In genomic region chr1:177432897-177433296, GRCh38 we compare ENCODE assay signal across 10 cellular contexts.
DNase-seq lines count a peak whose midpoint lies in the region; ATAC-seq, FAIRE-seq and TF ChIP-seq lines count a peak whose summit lies in the region.
"Had no signal": no experiment of that assay in that cellular context is flagged by ENCODE, and none has a peak within 500 bp of the region (broad histone marks: within the 10 kb centered on the region; RNA-seq: fewer than 3 reads in every experiment).

No MANE protein-coding gene starts in this region.

- H3K4me1 Mint-ChIP-seq in neural progenitor cell, result no peaks in the 10 kb centered on the region
- H3K4me1 Mint-ChIP-seq: activated CD4-positive, alpha-beta T cell treated with anti-CD3 and anti-CD28 coated beads, Interleukin-2, amount 10 ng/mL, durations not matched to agents 24 days and 14 days had no signal

- TF ChIP-seq RAD21 in GM12878 (IDR thresholded peaks at IDR 0.05; ENCODE audit: insufficient read depth, low read depth, low read length), result no peak

- intact Hi-C loops in GM12878 (cut with micrococcal nuclease; ENCODE audit: unreplicated experiment) (loop anchor here (10.0 kb wide), 1 partner anchor 352 kb away; no protein-coding TSS in a partner anchor), adrenal gland (cut with DNase I) (no loop called here), ascending aorta (cut with DNase I) (no loop called here)

- 0% methylated on average over 1 of the region's 1 CpG for WGBS in GM12878 (ENCODE audit: insufficient coverage, insufficient replicate concordance, low lambda C conversion rate, missing lambda C conversion rate)
- WGBS in adrenal gland, 4 donors, result 83 to 96% (median 88%) methylated on average over 1 of the region's 1 CpG

- no peak for TF ChIP-seq EP300 in GM12878 (IDR thresholded peaks at IDR 0.05; ENCODE audit: borderline replicate concordance in 1 of 2, control insufficient read depth in 1 of 2, low read depth in 2 of 2, low read length in 2 of 2)

- H3K36me3 ChIP-seq in GM12878 (ENCODE audit: control insufficient read depth in 2 of 2, insufficient read depth in 2 of 2, low read length in 1 of 2) (no peaks in the 10 kb centered on the region), neural progenitor cell (no peaks in the 10 kb centered on the region), adrenal gland (replicated peaks in 1 of 2) (no peaks in the 10 kb centered on the region), ascending aorta (no peaks in the 10 kb centered on the region)

- no peak overlapping the region for H3K9ac ChIP-seq in GM12878 (ENCODE audit: control insufficient read depth, insufficient read depth, low read length)
- H3K9ac ChIP-seq in neural progenitor cell, result no peak overlapping the region

- TF ChIP-seq CTCF in GM12865 (IDR thresholded peaks at IDR 0.05; ENCODE audit: insufficient read depth, low read depth, low read length, missing control alignments) (peak; percentile 15), GM12878 (IDR thresholded peaks at IDR 0.05 in 2 of 3, conservative IDR thresholded peaks at IDR 0.05 in 1 of 3; ENCODE audit: control insufficient read depth in 2 of 3, extremely low read depth in 1 of 3, insufficient read depth in 1 of 3, low read depth in 3 of 3, low read length in 3 of 3) (no peak), neural progenitor cell (IDR thresholded peaks at IDR 0.05) (peak; percentile 38), GM10266 (IDR thresholded peaks at IDR 0.05; ENCODE audit: control insufficient read depth, insufficient read depth, low read depth, missing control alignments) (no peak), adrenal gland (IDR thresholded peaks at IDR 0.05) (peak in 2 of 6 experiments; percentile 24 to 25), ascending aorta (IDR thresholded peaks at IDR 0.05) (no peak)

- H3K4me1 ChIP-seq in GM12878 (ENCODE audit: control insufficient read depth, insufficient read depth, low read length) (no peaks in the 10 kb centered on the region), neural progenitor cell (no peaks in the 10 kb centered on the region), adrenal gland (replicated peaks in 1 of 2) (no peaks in the 10 kb centered on the region), ascending aorta (no peaks in the 10 kb centered on the region)

- peak; percentile 46 for ATAC-seq in HG03442 (IDR thresholded peaks at IDR 0.05; ENCODE audit: unreplicated experiment)
- ATAC-seq in GM12878, result peak; percentile 66

- no peaks in the 10 kb centered on the region for H3K79me2 ChIP-seq in GM12878 (ENCODE audit: control insufficient read depth, insufficient read depth, low read length)
- H3K79me2 ChIP-seq in neural progenitor cell (ENCODE audit: low read depth), result no peaks in the 10 kb centered on the region

- no peak overlapping the region for H3K27ac Mint-ChIP-seq in neural progenitor cell
- H3K27ac Mint-ChIP-seq: activated CD4-positive, alpha-beta T cell treated with anti-CD3 and anti-CD28 coated beads, Interleukin-2, amount 10 ng/mL, durations not matched to agents 24 days and 14 days had no signal

- no peak for FAIRE-seq in GM12878 (lab: Jason Lieb, UNC)
- FAIRE-seq: colon had no signal

- no peak overlapping the region for H3K4me3 Mint-ChIP-seq in neural progenitor cell
- H3K4me3 Mint-ChIP-seq: activated CD4-positive, alpha-beta T cell treated with anti-CD3 and anti-CD28 coated beads, Interleukin-2, amount 10 ng/mL, durations not matched to agents 24 days and 14 days had no signal

- H3K27me3 ChIP-seq in GM12878 (replicated peaks in 1 of 2; ENCODE audit: control insufficient read depth in 2 of 2, insufficient read depth in 2 of 2, low read length in 1 of 2) (no peaks in the 10 kb centered on the region), neural progenitor cell (no peaks in the 10 kb centered on the region), adrenal gland (no peaks in the 10 kb centered on the region), ascending aorta (no peaks in the 10 kb centered on the region)

- H3F3A ChIP-seq in neural progenitor cell (ENCODE audit: low read depth), result no peaks in the 10 kb centered on the region

- H2AFZ ChIP-seq in GM12878 (ENCODE audit: control insufficient read depth, low read depth, low read length), result no peak overlapping the region
- H2AFZ ChIP-seq in neural progenitor cell (replicated peaks), result no peak overlapping the region

- no peaks in the 10 kb centered on the region for H4K20me1 ChIP-seq in GM12878 (ENCODE audit: control insufficient read depth, insufficient read depth)
- no peaks in the 10 kb centered on the region for H4K20me1 ChIP-seq in neural progenitor cell (ENCODE audit: low read depth)

- in situ Hi-C loops in GM12878 (cut with MboI), result no loop called here

- SMC1A ChIA-PET in GM12878 (lab: Charles Lee; ENCODE audit: uncharacterized antibody, unreplicated experiment), result interaction anchor here (1.2 kb wide), 1 partner anchor 481 kb away, joined by 4 read pairs; no protein-coding TSS in a partner anchor

- POLR2A ChIA-PET in GM12878 (lab: Charles Lee), result no interaction called here

- CTCF ChIA-PET in GM12878 (lab: Yijun Ruan, JAX), result interaction anchor here (0.7 kb wide), 1 partner anchor 100 kb away, joined by 3 read pairs; no protein-coding TSS in a partner anchor

- no peaks in the 10 kb centered on the region for H3K9me3 Mint-ChIP-seq in neural progenitor cell
- H3K9me3 Mint-ChIP-seq: activated CD4-positive, alpha-beta T cell treated with anti-CD3 and anti-CD28 coated beads, Interleukin-2, amount 10 ng/mL, durations not matched to agents 24 days and 14 days had no signal

- no peaks in the 10 kb centered on the region for H3K27me3 Mint-ChIP-seq in neural progenitor cell (ENCODE audit: insufficient read depth, low read depth)
- H3K27me3 Mint-ChIP-seq: activated CD4-positive, alpha-beta T cell treated with anti-CD3 and anti-CD28 coated beads, Interleukin-2, amount 10 ng/mL, durations not matched to agents 24 days and 14 days had no signal

- H3K9me3 ChIP-seq in GM12878 (replicated peaks; ENCODE audit: control insufficient read depth, insufficient read depth, low read length), result no peaks in the 10 kb centered on the region
- H3K9me3 ChIP-seq in neural progenitor cell (ENCODE audit: low read depth), result no peaks in the 10 kb centered on the region
- H3K9me3 ChIP-seq in adrenal gland (replicated peaks in 1 of 3), result no peaks in the 10 kb centered on the region
- no peaks in the 10 kb centered on the region for H3K9me3 ChIP-seq in ascending aorta

- H3K4me2 ChIP-seq in GM12878 (ENCODE audit: control insufficient read depth, insufficient read depth), result no peak overlapping the region
- no peak overlapping the region for H3K4me2 ChIP-seq in neural progenitor cell

- H3K4me3 ChIP-seq in GM12865 (ENCODE audit: low read depth, low read length), result no peak overlapping the region
- H3K4me3 ChIP-seq in GM12878, result no peak overlapping the region
- no peak overlapping the region for H3K4me3 ChIP-seq in neural progenitor cell
- no peak overlapping the region for H3K4me3 ChIP-seq in adrenal gland
- no peak overlapping the region for H3K4me3 ChIP-seq in ascending aorta

- RAD21 ChIA-PET in GM12878 (lab: Charles Lee; ENCODE audit: unreplicated experiment), result interaction anchor here (0.6 to 1.2 kb wide), 2 partner anchors 127 to 375 kb away, joined by 3 read pairs; no protein-coding TSS in a partner anchor

- DNase-seq in GM12865 (ENCODE audit: low read depth) (no peak), GM12878 (ENCODE audit: low read depth, low spot score) (no peak), neural progenitor cell (ENCODE audit: low spot score) (no peak), GM10266 (ENCODE audit: extremely low spot score) (no peak), adrenal gland (no peak), ascending aorta (ENCODE audit: low spot score in 2 of 2) (no peak)
- DNase-seq: activated CD4-positive, alpha-beta T cell treated with anti-CD3 and anti-CD28 coated beads, Interleukin-2, amount 10 ng/mL, durations not matched to agents 24 days and 14 days; activated gamma-delta T cell had no signal

- no peaks in the 10 kb centered on the region for H3K36me3 Mint-ChIP-seq in neural progenitor cell

- BruUV-seq in GM12878 (replicated peaks; lab: Mats Ljungman, UMichigan), result no TSS peak

- H3K27ac ChIP-seq in GM12878 (ENCODE audit: control insufficient read depth, insufficient read depth), result no peak overlapping the region
- H3K27ac ChIP-seq in neural progenitor cell, result no peak overlapping the region
- H3K27ac ChIP-seq in adrenal gland, result no peak overlapping the region
- H3K27ac ChIP-seq in ascending aorta, result no peak overlapping the region

- TF ChIP-seq POLR2A in GM12878 (IDR thresholded peaks at IDR 0.05; ENCODE audit: low read depth, low read length), result no peak
- TF ChIP-seq POLR2A in adrenal gland (IDR thresholded peaks at IDR 0.05), result no peak

TF ChIP-seq in GM12878, 131 proteins besides CTCF, POLR2A, EP300 and RAD21 (continues in another document):
- TF ChIP-seq RBBP5 (conservative IDR thresholded peaks at IDR 0.05) (no peak), SIX5 (IDR thresholded peaks at IDR 0.05; ENCODE audit: low read depth, low read length, severe bottlenecking) (no peak), NR2C1 (IDR thresholded peaks at IDR 0.05) (no peak), MTA3 (IDR thresholded peaks at IDR 0.05; ENCODE audit: borderline replicate concordance, low read length) (no peak)

Comparison
In these comparisons a context has a peak if more than half of its experiments do, and no peak if none do; other contexts are left out.
1. CTCF ChIP-seq: peak in GM12865 (single experiment) and neural progenitor cell (single experiment); none in GM12878 (0 of 3), GM10266 (single experiment) and ascending aorta (0 of 3).